8 cellular contexts compared by ENCODE assay signal in the genomic region with DNA sequence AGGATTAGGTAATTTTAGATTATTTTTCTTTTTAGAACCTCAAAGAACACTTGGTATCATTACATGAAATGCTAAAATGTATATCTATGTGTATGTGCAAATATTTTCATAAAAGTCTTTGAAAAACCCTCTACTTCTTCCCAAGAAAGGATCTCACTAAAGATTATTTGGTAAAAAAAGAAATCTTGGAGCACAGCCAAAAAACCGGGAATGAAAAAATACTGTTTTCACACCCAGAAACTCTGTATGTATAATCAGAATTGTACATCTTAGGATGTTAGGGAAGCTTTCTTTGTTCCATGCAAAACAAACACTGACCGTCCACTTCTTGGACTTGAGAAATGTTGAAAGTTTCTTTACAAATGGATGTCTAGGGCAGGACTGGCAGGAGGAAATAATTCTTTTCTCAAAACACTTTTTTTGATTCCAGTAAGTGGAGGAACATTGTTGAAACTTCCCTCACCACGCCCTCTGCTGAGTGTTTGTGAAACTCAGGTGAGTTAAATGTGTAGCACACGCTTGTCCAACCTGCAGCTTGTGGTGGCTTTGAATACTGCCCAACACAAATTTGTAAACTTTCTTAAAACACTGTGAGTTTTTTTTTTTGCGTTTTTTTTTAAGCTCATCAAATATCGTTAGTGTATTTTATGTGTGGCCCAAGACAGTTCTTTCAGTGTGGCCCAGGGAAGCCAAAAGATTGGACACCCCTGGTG. TPM values are rescaled to one million over a fixed set of nuclear protein-coding genes. Genes with fewer than 3 reads are reported as not detected.
DNase-seq lines count a peak whose midpoint lies in the region; ATAC-seq and TF ChIP-seq lines count a peak whose summit lies in the region.

No MANE protein-coding gene starts in this region.

- no peaks in the 10 kb centered on the region for H3K9me3 Mint-ChIP-seq in activated CD4-positive, alpha-beta T cell treated with anti-CD3 and anti-CD28 coated beads for 36 hours (ENCODE audit: low read depth)
- no peaks in the 10 kb centered on the region for H3K9me3 Mint-ChIP-seq in chondrocyte (ENCODE audit: low read depth)

- H3K36me3 Mint-ChIP-seq in activated CD4-positive, alpha-beta T cell treated with anti-CD3 and anti-CD28 coated beads for 36 hours (ENCODE audit: low read depth), result peaks cover 11% of the 10 kb centered on the region
- peaks cover 3% of the 10 kb centered on the region for H3K36me3 Mint-ChIP-seq in chondrocyte (ENCODE audit: low read depth)

- H3K79me2 ChIP-seq in Loucy (ENCODE audit: insufficient read depth, low read length), result peaks cover 91% of the 10 kb centered on the region

- peak; percentile 59 for DNase-seq in activated CD4-positive, alpha-beta T cell treated with anti-CD3 and anti-CD28 coated beads for 36 hours
- DNase-seq in activated CD4-positive, alpha-beta T cell treated with anti-CD3 and anti-CD28 coated beads for 1 hour, result no peak
- no peak for DNase-seq in chondrocyte (ENCODE audit: low spot score)
- no peak for DNase-seq in retinal pigment epithelial cell (ENCODE audit: low read depth)
- no peak for DNase-seq in hypothalamus (lab: John Stamatoyannopoulos, UW)
- DNase-seq in globus pallidus (ENCODE audit: low spot score), result no peak
- no peak for DNase-seq in H4 (ENCODE audit: low spot score)

- no peak overlapping the region for H2AFZ ChIP-seq in Loucy (ENCODE audit: low read length)

- no peak overlapping the region for H3K4me3 Mint-ChIP-seq in activated CD4-positive, alpha-beta T cell treated with anti-CD3 and anti-CD28 coated beads for 36 hours
- peak overlapping the region; percentile 5 for H3K4me3 Mint-ChIP-seq in chondrocyte (ENCODE audit: unreplicated experiment)

- H3K4me1 ChIP-seq in Loucy (ENCODE audit: insufficient read depth, low read length, poor library complexity, severe bottlenecking), result peaks cover 35% of the 10 kb centered on the region

- peak; percentile 54 for TF ChIP-seq CTCF in Loucy (conservative IDR thresholded peaks at IDR 0.05; ENCODE audit: low read length)
- TF ChIP-seq CTCF in chondrocyte (IDR thresholded peaks at IDR 0.05), result peak; percentile 26
- peak; percentile 31 for TF ChIP-seq CTCF in retinal pigment epithelial cell (conservative IDR thresholded peaks at IDR 0.05; ENCODE audit: low read depth, low read length)

- no peaks in the 10 kb centered on the region for H3K9me2 ChIP-seq in Loucy (replicated peaks; ENCODE audit: low read depth, low read length)

- no peaks in the 10 kb centered on the region for H3K27me3 ChIP-seq in Loucy (ENCODE audit: insufficient read depth, low read length, poor library complexity, severe bottlenecking)

- H3K9me3 ChIP-seq in Loucy (ENCODE audit: insufficient read depth, low read depth, low read length), result no peaks in the 10 kb centered on the region

- no peak overlapping the region for H3K9ac ChIP-seq in Loucy (ENCODE audit: low read depth, low read length, poor library complexity, severe bottlenecking)

- H3K4me3 ChIP-seq in Loucy (ENCODE audit: low read length, poor library complexity, severe bottlenecking) (no peak overlapping the region), retinal pigment epithelial cell (ENCODE audit: low read length) (peak overlapping the region; percentile 26)

- CTCF ChIA-PET in activated CD4-positive, alpha-beta T cell treated with anti-CD3 and anti-CD28 coated beads for 36 hours (lab: Charles Lee), result interaction anchor here (0.9 to 1.4 kb wide), 2 partner anchors 25 to 53 kb away, joined by 3 to 4 read pairs; no protein-coding TSS in a partner anchor

- peaks cover 64% of the 10 kb centered on the region for H4K20me1 ChIP-seq in Loucy (ENCODE audit: insufficient read depth, low read length, poor library complexity, severe bottlenecking)

- H3K27ac Mint-ChIP-seq in activated CD4-positive, alpha-beta T cell treated with anti-CD3 and anti-CD28 coated beads for 36 hours, result peak overlapping the region; percentile 26
- H3K27ac Mint-ChIP-seq in chondrocyte (ENCODE audit: unreplicated experiment), result peak overlapping the region; percentile 53

- H3K4me1 Mint-ChIP-seq in activated CD4-positive, alpha-beta T cell treated with anti-CD3 and anti-CD28 coated beads for 36 hours, result peaks cover 54% of the 10 kb centered on the region
- H3K4me1 Mint-ChIP-seq in chondrocyte (ENCODE audit: low read depth), result peaks cover 31% of the 10 kb centered on the region

- POLR2A ChIA-PET in activated CD4-positive, alpha-beta T cell treated with anti-CD3 and anti-CD28 coated beads for 36 hours (lab: Charles Lee), result no interaction called here

- peak; percentile 30 for ATAC-seq in activated CD4-positive, alpha-beta T cell treated with anti-CD3 and anti-CD28 coated beads for 36 hours

- peaks cover 9% of the 10 kb centered on the region; the same call in 1 of the 2 replicates for H3K36me3 ChIP-seq in Loucy (ENCODE audit: insufficient read depth, low read length)

- intact Hi-C loops in activated CD4-positive, alpha-beta T cell treated with anti-CD3 and anti-CD28 coated beads for 36 hours (cut with DNase I, micrococcal nuclease), result no loop called here

- H3F3A ChIP-seq in Loucy (ENCODE audit: low read depth), result peaks cover 7% of the 10 kb centered on the region; the same call in 1 of the 2 replicates

- H3K4me2 ChIP-seq in Loucy (ENCODE audit: low read depth, low read length, poor library complexity, severe bottlenecking), result no peak overlapping the region

- H3K27me3 Mint-ChIP-seq in activated CD4-positive, alpha-beta T cell treated with anti-CD3 and anti-CD28 coated beads for 36 hours, result no peaks in the 10 kb centered on the region
- H3K27me3 Mint-ChIP-seq in chondrocyte (ENCODE audit: low read depth), result no peaks in the 10 kb centered on the region

RNA-seq across cellular contexts. Expression of gene FBXO34, which starts 26.5 kb away (rescaled TPM):
- 10 to 100 TPM; 18.5 to 18.9 TPM for total RNA-seq in activated CD4-positive, alpha-beta T cell treated with anti-CD3 and anti-CD28 coated beads for 36 hours
- total RNA-seq in chondrocyte, result 16.2 to 18.9 TPM (median 18.2 TPM) in 3 replicates
- 14.1 and 17.3 TPM in 2 replicates for total RNA-seq in H4 (2014; rRNA removed; shearing (Covaris generic))
